Comparison of ENCODE assay signal across 8 cellular contexts in genomic region chr13:61485128-61485765, GRCh38.
"Had no signal": no experiment of that assay in that cellular context is flagged by ENCODE, and none has a peak within 500 bp of the region (broad histone marks: within the 10 kb centered on the region; RNA-seq: fewer than 3 reads in every experiment).

No MANE protein-coding gene starts in this region.

- DNase-seq: GDM1, GF-D8 had no signal

- ATAC-seq: GM12878 had no signal

- FAIRE-seq: G401.6, GM12878, GM12891, GM12892, GM18507, GM19239 had no signal

- H3K4me3 ChIP-seq: GM12878 had no signal
